8 cellular contexts compared by ENCODE assay signal in the genomic region with DNA sequence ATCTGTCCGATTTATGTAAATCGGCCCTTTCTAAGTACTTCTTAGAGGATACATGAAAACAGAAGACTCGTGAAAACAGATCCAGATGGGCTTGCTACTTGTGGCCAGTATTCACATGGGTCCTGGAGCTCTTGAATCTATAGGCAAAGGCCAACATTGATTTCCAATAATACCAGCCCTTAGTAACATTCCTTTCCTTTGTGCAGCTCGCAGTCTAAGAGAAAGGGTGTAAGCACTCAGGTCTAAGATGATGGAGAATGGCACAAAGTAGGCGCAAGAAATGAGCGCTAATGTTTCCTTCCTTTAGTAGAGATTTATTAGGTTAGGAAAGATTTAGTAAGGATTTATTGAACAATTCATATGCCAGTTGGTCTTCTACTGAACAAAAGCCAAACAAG. TPM values are rescaled to one million over a fixed set of nuclear protein-coding genes. Genes with fewer than 3 reads are reported as not detected.
DNase-seq lines count a peak whose midpoint lies in the region; ATAC-seq lines count a peak whose summit lies in the region.

No MANE protein-coding gene starts in this region.

- peak overlapping the region; percentile 73 to 85 for H3K9ac ChIP-seq in mucosa of rectum (ENCODE audit: low read depth in 1 of 2, low read length in 2 of 2)

- peak overlapping the region; percentile 73 to 92 for H3K4me3 ChIP-seq in mucosa of rectum (ENCODE audit: low read length in 2 of 2)

- H3K4me1 ChIP-seq in mucosa of rectum (ENCODE audit: control insufficient read depth in 2 of 2, insufficient read depth in 2 of 2, low read length in 2 of 2), result peaks cover 8 to 13% of the 10 kb centered on the region in 2 donors

- H3K36me3 ChIP-seq in mucosa of rectum (ENCODE audit: control insufficient read depth in 2 of 2, insufficient read depth in 2 of 2, low read length in 2 of 2), result no peaks in the 10 kb centered on the region

- ATAC-seq in HG03469 (IDR thresholded peaks at IDR 0.05; ENCODE audit: unreplicated experiment) (no peak), HG03095 (IDR thresholded peaks at IDR 0.05; ENCODE audit: unreplicated experiment) (no peak)

- H3K9me3 ChIP-seq in mucosa of rectum (ENCODE audit: control insufficient read depth in 2 of 2, low read length in 2 of 2), result no peaks in the 10 kb centered on the region

- no peaks in the 10 kb centered on the region for H3K27me3 ChIP-seq in mucosa of rectum (ENCODE audit: control insufficient read depth in 2 of 2, insufficient read depth in 2 of 2, low read length in 2 of 2)

- DNase-seq in NCI-H1092 treated with DMSO at 0.1 percent for 48 hours (lab: John Stamatoyannopoulos, UW) (peak; percentile 72), NCI-H1092 (lab: John Stamatoyannopoulos, UW) (no peak), NCI-H82 treated with DMSO at 0.1 percent for 48 hours (lab: John Stamatoyannopoulos, UW; ENCODE audit: unreplicated experiment) (peak; percentile 33), cerebellum (ENCODE audit: low spot score) (peak; percentile 5)
- DNase-seq in activated effector memory CD4-positive, alpha-beta T cell treated with anti-CD3 and anti-CD28 coated beads, Interleukin-2, amount 50 U/mL, for 16 hours, result no peak

- H3K27ac ChIP-seq in mucosa of rectum (ENCODE audit: low read depth in 2 of 2, low read length in 2 of 2), result peak overlapping the region; percentile 77 to 83

RNA-seq across cellular contexts. Expression of gene RNU6-8, which starts 0.6 kb away (rescaled TPM):
- total RNA-seq in cerebellum, result not detected

RNA-seq across cellular contexts. Expression of gene RNU6-7, which starts 0.6 kb away (rescaled TPM):
- total RNA-seq in cerebellum, result not detected

Comparison
In these comparisons a context has a peak if more than half of its experiments do, and no peak if none do; other contexts are left out.
1. DNase-seq: peak in NCI-H1092 treated with DMSO at 0.1 percent for 48 hours (single experiment), NCI-H82 treated with DMSO at 0.1 percent for 48 hours (single experiment) and cerebellum (single experiment); none in NCI-H1092 (single experiment) and activated effector memory CD4-positive, alpha-beta T cell treated with anti-CD3 and anti-CD28 coated beads, Interleukin-2, amount 50 U/mL, for 16 hours (single experiment).